ENCODE assay signal across 8 cellular contexts in the genomic region with DNA sequence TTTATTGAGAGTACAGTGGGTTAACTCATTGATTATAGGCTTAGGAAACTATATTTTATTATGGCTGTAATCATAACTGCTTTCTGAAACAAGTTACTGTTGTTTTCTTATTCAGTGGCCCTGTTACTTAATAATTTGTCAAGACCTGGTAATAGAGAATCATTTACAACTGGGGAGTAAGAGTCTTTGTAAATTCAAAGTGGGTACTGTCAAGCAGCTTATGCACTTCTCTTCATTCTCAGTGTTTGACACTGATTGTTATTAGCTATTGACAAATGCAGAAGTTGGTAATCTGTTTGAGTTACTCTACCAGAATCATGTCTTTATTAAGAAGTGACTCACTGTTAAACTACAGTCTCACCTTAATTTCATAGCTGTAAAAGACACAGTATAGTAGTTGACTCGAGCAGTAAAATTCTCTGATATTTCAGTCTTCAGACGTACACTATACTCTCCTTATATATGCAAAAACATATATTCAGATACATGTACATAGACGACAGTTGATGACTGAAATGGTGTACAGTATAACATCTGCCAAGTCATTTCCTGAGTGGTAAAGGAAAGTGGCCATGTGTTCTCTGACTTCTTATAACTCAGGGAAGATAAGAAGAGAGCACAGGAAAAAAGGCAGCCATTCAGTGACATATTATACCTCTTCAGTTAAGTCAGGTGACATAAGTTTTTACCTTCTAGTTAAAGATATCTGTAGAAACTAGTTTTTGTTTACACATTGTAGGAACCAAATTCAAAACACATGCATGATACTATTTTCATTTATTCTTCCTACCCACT. TPM values are rescaled to one million over a fixed set of nuclear protein-coding genes. Genes with fewer than 3 reads are reported as not detected.
A peak's percentile ranks its signal among the peaks of the same experiment; 100 is the strongest.
DNase-seq lines count a peak whose midpoint lies in the region; ATAC-seq, FAIRE-seq and TF ChIP-seq lines count a peak whose summit lies in the region.

No MANE protein-coding gene starts in this region.

- no peak for TF ChIP-seq POLR2A in vagina (IDR thresholded peaks at IDR 0.05)

- TF ChIP-seq CTCF in D721Med (IDR thresholded peaks at IDR 0.05; ENCODE audit: insufficient read depth, missing control alignments) (no peak), KMS-11 (conservative IDR thresholded peaks at IDR 0.05; ENCODE audit: low read depth, low read length) (no peak), osteoblast (IDR thresholded peaks at IDR 0.05; ENCODE audit: extremely low read depth, low read depth, low read length) (no peak), vagina (IDR thresholded peaks at IDR 0.05) (no peak)

- H2AFZ ChIP-seq in KMS-11 (ENCODE audit: low read depth) (no peak overlapping the region), osteoblast (ENCODE audit: low read length) (no peak overlapping the region)

- H3K4me1 ChIP-seq in KMS-11 (ENCODE audit: low read depth, poor library complexity, severe bottlenecking) (peaks cover 25% of the 10 kb centered on the region), osteoblast (ENCODE audit: insufficient read depth, low read length) (no peaks in the 10 kb centered on the region), vagina (no peaks in the 10 kb centered on the region)

- H3K4me2 ChIP-seq in KMS-11 (peak overlapping the region; percentile 2; the same call in 1 of the 2 replicates), osteoblast (ENCODE audit: insufficient read depth, low read length) (no peak overlapping the region)

- H3K79me2 ChIP-seq in KMS-11 (ENCODE audit: insufficient read depth, low read depth): no peaks in the 10 kb centered on the region
- no peaks in the 10 kb centered on the region for H3K79me2 ChIP-seq in osteoblast (ENCODE audit: insufficient read depth, low read length)

- H3K27ac ChIP-seq in KMS-11 (peak overlapping the region; percentile 33), osteoblast (ENCODE audit: low read depth, low read length) (no peak overlapping the region), vagina (no peak overlapping the region)

- H3K9me3 ChIP-seq in osteoblast (ENCODE audit: low read depth, low read length) (no peaks in the 10 kb centered on the region), vagina (no peaks in the 10 kb centered on the region)

- no peaks in the 10 kb centered on the region for H3K27me3 ChIP-seq in KMS-11 (ENCODE audit: insufficient read depth, low read depth)
- H3K27me3 ChIP-seq in osteoblast (ENCODE audit: insufficient read depth, low read length): no peaks in the 10 kb centered on the region
- no peaks in the 10 kb centered on the region for H3K27me3 ChIP-seq in vagina

- H3K36me3 ChIP-seq in KMS-11 (ENCODE audit: insufficient read depth) (no peaks in the 10 kb centered on the region), osteoblast (ENCODE audit: insufficient read depth, low read length) (peaks cover 3% of the 10 kb centered on the region), vagina (peaks cover 0 to 4% of the 10 kb centered on the region in 2 donors)

- FAIRE-seq in D721Med (lab: Jason Lieb, UNC): peak; percentile 32
- FAIRE-seq in urothelium cell line (lab: Jason Lieb, UNC): no peak

- no peaks in the 10 kb centered on the region for H4K20me1 ChIP-seq in KMS-11 (ENCODE audit: insufficient read depth)
- no peaks in the 10 kb centered on the region for H4K20me1 ChIP-seq in osteoblast (ENCODE audit: insufficient read depth, low read length)

- no peak for DNase-seq in D721Med (ENCODE audit: insufficient read length, low spot score)
- DNase-seq in central memory CD4-positive, alpha-beta T cell: peak; percentile 6
- no peak for DNase-seq in urothelium cell line (ENCODE audit: low spot score)
- no peak for DNase-seq in osteoblast (ENCODE audit: insufficient read length, low spot score, missing footprints)
- DNase-seq in vagina (ENCODE audit: extremely low spot score in 2 of 2): no peak
- DNase-seq in cortex of kidney (lab: John Stamatoyannopoulos, UW): no peak

- intact Hi-C loops in vagina (cut with DNase I): no loop called here

- H3K9ac ChIP-seq in KMS-11: no peak overlapping the region

- H3K4me3 ChIP-seq in KMS-11 (IDR thresholded peaks at IDR 0.05; ENCODE audit: insufficient read depth, low read depth, low read length): no peak overlapping the region
- H3K4me3 ChIP-seq in osteoblast (ENCODE audit: insufficient read depth, low read length): no peak overlapping the region
- no peak overlapping the region for H3K4me3 ChIP-seq in vagina

- ATAC-seq in GM21360 (IDR thresholded peaks at IDR 0.05; ENCODE audit: unreplicated experiment): peak; percentile 66

RNA-seq across cellular contexts. Expression of gene TTC27, which starts 36.0 kb away (rescaled TPM):
- total RNA-seq in osteoblast (24.8 and 25.3 TPM in 2 replicates), vagina (12.5 TPM)
